In the genomic region with DNA sequence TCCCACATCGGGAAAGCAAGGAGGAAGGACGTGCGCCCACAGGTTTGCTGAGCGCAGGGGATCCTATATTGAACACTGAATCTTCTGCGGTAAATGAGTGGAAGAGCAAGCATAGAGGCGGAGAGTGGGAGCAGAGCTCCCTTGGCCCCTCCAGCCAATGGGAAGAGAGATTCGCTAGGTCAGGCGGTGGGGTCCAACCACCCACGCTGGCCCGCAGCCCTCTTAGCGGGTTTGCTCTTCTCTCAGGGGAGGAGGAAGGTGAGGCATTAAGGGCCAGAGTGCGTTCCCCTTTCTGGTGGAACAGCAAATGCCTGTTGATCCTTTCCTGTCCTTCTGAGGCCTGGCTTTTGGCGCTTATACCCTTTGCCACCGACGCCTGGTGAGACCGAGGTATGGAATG, we compare ENCODE assay signal across 24 cellular contexts. TPM values are rescaled to one million over a fixed set of nuclear protein-coding genes. Genes with fewer than 3 reads are reported as not detected.
"Had no signal": no experiment of that assay in that cellular context is flagged by ENCODE, and none has a peak within 500 bp of the region (broad histone marks: within the 10 kb centered on the region; RNA-seq: fewer than 3 reads in every experiment).

No MANE protein-coding gene starts in this region.

- H3K27ac Mint-ChIP-seq: IgD-negative memory B cell had no signal

- H3K27ac ChIP-seq: HL-60, SJSA1, SK-N-MC had no signal

- H3K4me1 ChIP-seq: SJSA1 had no signal

- FAIRE-seq: HTR-8/SVneo had no signal

- H3K4me3 ChIP-seq: MG63, SJSA1, SK-N-MC had no signal

- H3K27me3 ChIP-seq: MG63, SJSA1 had no signal

- DNase-seq: Karpas-422; KBM-7; MG63; NCI-H1417; NCI-H1436 treated with DMSO at 0.1 percent for 48 hours; NCI-H1694; NCI-H187 treated with DMSO at 0.1 percent for 48 hours; NCI-H2029 treated with DMSO at 0.1 percent for 48 hours; NCI-H2171 treated with DMSO at 0.1 percent for 48 hours; NCI-H345; NCI-H446 treated with DMSO at 0.1 percent for 48 hours; NCI-H510A treated with DMSO at 0.1 percent for 48 hours; NCI-H526; NCI-H82; NK-92 treated with Interleukin-12 subunit alpha and Interleukin-12 subunit beta, amount 100 ng/mL, for 24 hours; PC-3; Right ventricle myocardium superior; SIG-M5 had no signal

- H3K9me3 ChIP-seq: MG63, SJSA1 had no signal

- H3K9me3 Mint-ChIP-seq: IgD-negative memory B cell had no signal

- H3K4me3 Mint-ChIP-seq: IgD-negative memory B cell had no signal

- H3K36me3 Mint-ChIP-seq: IgD-negative memory B cell had no signal

- H3K27me3 Mint-ChIP-seq: IgD-negative memory B cell had no signal

- H3K4me1 Mint-ChIP-seq: IgD-negative memory B cell had no signal

- H3K36me3 ChIP-seq: MG63, SJSA1 had no signal

RNA-seq across cellular contexts. Expression of a gene that starts 10.6 kb away (rescaled TPM):
- total RNA-seq: Right ventricle myocardium superior, SJSA1 had no signal
- polyA plus RNA-seq: IgD-negative memory B cell had no signal

RNA-seq across cellular contexts. Expression of a gene that starts 10.7 kb away (rescaled TPM):
- total RNA-seq: OCI-LY7, SJSA1 had no signal
- polyA plus RNA-seq: IgD-negative memory B cell had no signal

RNA-seq across cellular contexts. Expression of a gene that starts 58.0 kb away (rescaled TPM):
- total RNA-seq: Right ventricle myocardium superior, SJSA1 had no signal
- polyA plus RNA-seq: IgD-negative memory B cell had no signal
